17 cellular contexts compared by ENCODE assay signal in the genomic region with DNA sequence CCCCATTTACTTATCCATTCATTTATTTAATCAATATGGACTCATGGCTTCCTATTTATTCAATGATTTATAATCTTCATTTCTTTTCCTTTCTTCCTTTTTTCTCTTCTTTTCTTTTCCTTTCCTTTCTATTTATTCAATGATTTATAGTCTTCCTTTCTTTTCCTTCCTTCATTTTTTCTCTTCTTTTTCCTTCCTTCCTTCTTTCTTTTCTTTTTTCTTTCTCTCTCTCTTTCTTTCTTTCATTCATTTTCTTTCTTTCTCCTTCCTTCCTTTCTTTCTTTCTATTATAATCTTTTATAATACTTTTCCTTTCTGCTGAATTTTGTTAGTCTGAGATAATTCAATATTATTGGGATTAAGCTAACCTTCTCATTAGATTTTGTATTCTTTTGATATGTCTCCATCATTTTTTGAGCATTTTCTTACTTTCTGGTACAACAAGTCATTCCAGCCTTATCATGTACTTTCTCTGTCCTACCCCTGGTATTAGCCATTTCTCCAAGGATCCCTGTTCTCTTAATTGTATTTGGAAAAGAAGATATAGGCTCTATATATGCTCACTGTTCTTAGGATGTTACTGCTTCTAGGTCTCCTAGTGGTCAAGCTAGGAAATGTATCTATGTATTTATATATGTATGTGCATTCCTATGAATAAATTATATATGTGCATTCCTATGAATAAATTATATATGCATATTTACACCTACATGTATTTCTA. TPM values are rescaled to one million over a fixed set of nuclear protein-coding genes. Genes with fewer than 3 reads are reported as not detected.
DNase-seq lines count a peak whose midpoint lies in the region; ATAC-seq, FAIRE-seq and TF ChIP-seq lines count a peak whose summit lies in the region.
"Had no signal": no experiment of that assay in that cellular context is flagged by ENCODE, and none has a peak within 500 bp of the region (broad histone marks: within the 10 kb centered on the region; RNA-seq: fewer than 3 reads in every experiment).

No MANE protein-coding gene starts in this region.

- TF ChIP-seq CTCF in testis (IDR thresholded peaks at IDR 0.05) (no peak), body of pancreas (IDR thresholded peaks at IDR 0.05) (peak in 1 of 7 experiments; percentile 16)

- intact Hi-C loops in testis (cut with DNase I; ENCODE audit: low total_unique reads): no loop called here
- intact Hi-C loops in body of pancreas (cut with DNase I): no loop called here

- H3K4me3 ChIP-seq in testis: no peak overlapping the region
- no peak overlapping the region for H3K4me3 ChIP-seq in body of pancreas
- H3K4me3 ChIP-seq: HAP-1, ovary, thyroid gland had no signal

- DNase-seq in DMS53 (lab: John Stamatoyannopoulos, UW) (peak; percentile 54), HT-29 (ENCODE audit: low spot score) (peak; percentile 26), SW480 (ENCODE audit: low spot score) (peak; percentile 57), testis (no peak), body of pancreas (no peak)
- DNase-seq in activated CD4-positive, alpha-beta T cell treated with anti-CD3 and anti-CD28 coated beads, Interleukin-2, amount 50 U/mL, for 4 hours: no peak
- DNase-seq: activated CD4-positive, alpha-beta T cell treated with anti-CD3 and anti-CD28 coated beads, Interleukin-2, amount 50 U/mL, for 1 hour; activated naive CD8-positive, alpha-beta T cell treated with anti-CD3 and anti-CD28 coated beads for 36 hours; NCI-H1436; ovary; RPMI8226; thyroid gland had no signal

- no peak for TF ChIP-seq POLR2A in testis (IDR thresholded peaks at IDR 0.05)
- TF ChIP-seq POLR2A in body of pancreas (IDR thresholded peaks at IDR 0.05): no peak

- H3K4me1 ChIP-seq in testis: no peaks in the 10 kb centered on the region
- peaks cover 4% of the 10 kb centered on the region for H3K4me1 ChIP-seq in body of pancreas
- H3K4me1 ChIP-seq: HAP-1, thyroid gland had no signal

- H3K9me3 ChIP-seq in testis (no peaks in the 10 kb centered on the region), body of pancreas (no peaks in the 10 kb centered on the region)
- H3K9me3 ChIP-seq: HAP-1, ovary, thyroid gland had no signal

- H3K36me3 ChIP-seq in testis (ENCODE audit: low read depth, missing control alignments) (no peaks in the 10 kb centered on the region), body of pancreas (replicated peaks in 1 of 2; ENCODE audit: insufficient read depth in 1 of 2, low read depth in 2 of 2) (no peaks in the 10 kb centered on the region)
- H3K36me3 ChIP-seq: HAP-1, ovary, thyroid gland had no signal

- no peaks in the 10 kb centered on the region for H3K27me3 ChIP-seq in testis
- no peaks in the 10 kb centered on the region for H3K27me3 ChIP-seq in body of pancreas
- H3K27me3 ChIP-seq: ovary, thyroid gland had no signal

- H3K27ac ChIP-seq in testis: no peak overlapping the region
- H3K27ac ChIP-seq in body of pancreas: no peak overlapping the region
- H3K27ac ChIP-seq: epithelial cell of prostate, ovary, thyroid gland had no signal

- peak; percentile 87 for FAIRE-seq in islet of Langerhans (lab: Jason Lieb, UNC)

- no peak for ATAC-seq in HG02610 (IDR thresholded peaks at IDR 0.05; ENCODE audit: unreplicated experiment)
- ATAC-seq in body of pancreas: no peak

RNA-seq across cellular contexts. Expression of a gene that starts 12.1 kb away (rescaled TPM):
- not detected in 2 replicates for total RNA-seq in HT-29 (2014; rRNA removed; shearing (Covaris generic))
- not detected for total RNA-seq in testis
- polyA plus RNA-seq in testis (ENCODE audit: insufficient read depth, low read depth, low replicate concordance): not detected
- total RNA-seq in body of pancreas: not detected
- total RNA-seq: activated naive CD8-positive, alpha-beta T cell treated with anti-CD3 and anti-CD28 coated beads for 36 hours; kidney epithelial cell; ovary; thyroid gland had no signal
- polyA plus RNA-seq: ovary had no signal

RNA-seq across cellular contexts. Expression of a gene that starts 25.5 kb away (rescaled TPM):
- not detected in 2 replicates for total RNA-seq in HT-29 (2014; rRNA removed; shearing (Covaris generic))
- total RNA-seq in testis (not detected), body of pancreas (not detected)
- polyA plus RNA-seq in testis (ENCODE audit: insufficient read depth, low read depth, low replicate concordance): not detected
- total RNA-seq: activated naive CD8-positive, alpha-beta T cell treated with anti-CD3 and anti-CD28 coated beads for 36 hours; kidney epithelial cell; ovary; thyroid gland had no signal
- polyA plus RNA-seq: ovary had no signal

RNA-seq across cellular contexts. Expression of a gene that starts 34.2 kb away (rescaled TPM):
- not detected in 2 replicates for total RNA-seq in HT-29 (2014; rRNA removed; shearing (Covaris generic))
- total RNA-seq in testis (1 to 10 TPM; 6.1 to 6.9 TPM), body of pancreas (10 to 100 TPM in 1 of 2 donors, 1 to 10 TPM in 1; 3.6 to 51.4 TPM)
- polyA plus RNA-seq in testis (ENCODE audit: insufficient read depth, low read depth, low replicate concordance): 6.3 TPM
- total RNA-seq: activated naive CD8-positive, alpha-beta T cell treated with anti-CD3 and anti-CD28 coated beads for 36 hours had no signal

Comparison
In these comparisons a context has a peak if more than half of its experiments do, and no peak if none do; other contexts are left out.
1. DNase-seq: peak in DMS53 (single experiment), HT-29 (single experiment) and SW480 (single experiment); none in testis (single experiment), activated CD4-positive, alpha-beta T cell treated with anti-CD3 and anti-CD28 coated beads, Interleukin-2, amount 50 U/mL, for 4 hours (0 of 2) and body of pancreas (0 of 4).